15 cellular contexts compared by ENCODE assay signal in the genomic region with DNA sequence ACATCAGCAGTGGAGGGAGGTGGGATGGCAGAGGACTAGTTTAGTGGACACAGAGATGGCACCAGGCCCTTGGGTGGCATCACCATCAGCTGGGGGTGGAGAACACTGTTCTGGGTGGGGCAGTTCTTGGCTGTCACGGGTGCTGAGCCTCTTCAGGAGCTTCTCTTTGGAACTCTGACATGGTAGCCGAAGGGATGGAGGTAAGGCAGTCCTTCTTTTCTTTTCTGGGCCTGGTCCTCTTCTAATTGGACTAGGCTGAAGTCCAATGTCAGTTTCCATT. TPM values are rescaled to one million over a fixed set of nuclear protein-coding genes. Genes with fewer than 3 reads are reported as not detected.
DNase-seq lines count a peak whose midpoint lies in the region; ATAC-seq, FAIRE-seq and TF ChIP-seq lines count a peak whose summit lies in the region.
"Had no signal": no experiment of that assay in that cellular context is flagged by ENCODE, and none has a peak within 500 bp of the region (broad histone marks: within the 10 kb centered on the region; RNA-seq: fewer than 3 reads in every experiment).

No MANE protein-coding gene starts in this region.

- no peak for ATAC-seq in central memory CD8-positive, alpha-beta T cell (replicated peaks; ENCODE audit: extremely low read depth, poor library complexity, severe bottlenecking)

- no peak for DNase-seq in T-helper 2 cell treated with Interferon-gamma antibody and Interleukin-4, amounts not matched to agents 5 μg/mL and 100 μg/mL, for 36 hours (ENCODE audit: low spot score)
- no peak for DNase-seq in T-helper 2 cell
- no peak for DNase-seq in central memory CD8-positive, alpha-beta T cell (ENCODE audit: low spot score in 2 of 2)
- DNase-seq in endothelial cell (ENCODE audit: low spot score): no peak
- no peak for DNase-seq in RCC 7860 (ENCODE audit: low spot score)
- DNase-seq in NCI-H146 (lab: John Stamatoyannopoulos, UW): no peak
- DNase-seq: 8988T; activated CD4-positive, CD25-positive, alpha-beta regulatory T cell; foreskin melanocyte; NCI-H1092 had no signal

- H3K9ac ChIP-seq in muscle layer of colon (ENCODE audit: low read length): peak overlapping the region; percentile 63

- TF ChIP-seq CTCF in endothelial cell (IDR thresholded peaks at IDR 0.05; ENCODE audit: unreplicated experiment): no peak

- no peak for FAIRE-seq in RCC 7860 (lab: Jason Lieb, UNC)
- FAIRE-seq: G401.6 had no signal

- H3K27ac ChIP-seq in muscle layer of colon (ENCODE audit: low read depth, low read length) (peak overlapping the region; percentile 88), temporal lobe (ENCODE audit: low read depth, low read length) (peak overlapping the region; percentile 87)
- H3K27ac ChIP-seq: PC-9 had no signal

- H3K36me3 Mint-ChIP-seq in T-helper 2 cell treated with Interferon-gamma antibody and Interleukin-4, amounts not matched to agents 5 μg/mL and 100 μg/mL, for 36 hours (ENCODE audit: low read depth): no peaks in the 10 kb centered on the region
- H3K36me3 Mint-ChIP-seq in central memory CD8-positive, alpha-beta T cell (ENCODE audit: insufficient read depth): peaks cover 17% of the 10 kb centered on the region
- H3K36me3 Mint-ChIP-seq in endothelial cell (ENCODE audit: low read depth, unreplicated experiment): peaks cover 3% of the 10 kb centered on the region

- no peaks in the 10 kb centered on the region for H3K9me3 ChIP-seq in muscle layer of colon (ENCODE audit: low read length)
- H3K9me3 ChIP-seq: HAP-1 had no signal

- peaks cover 3% of the 10 kb centered on the region for H3K27me3 Mint-ChIP-seq in T-helper 2 cell treated with Interferon-gamma antibody and Interleukin-4, amounts not matched to agents 5 μg/mL and 100 μg/mL, for 36 hours (ENCODE audit: low read depth)
- no peaks in the 10 kb centered on the region for H3K27me3 Mint-ChIP-seq in central memory CD8-positive, alpha-beta T cell
- peaks cover 2% of the 10 kb centered on the region for H3K27me3 Mint-ChIP-seq in endothelial cell (ENCODE audit: unreplicated experiment)

- H3K9me3 Mint-ChIP-seq in T-helper 2 cell treated with Interferon-gamma antibody and Interleukin-4, amounts not matched to agents 5 μg/mL and 100 μg/mL, for 36 hours: no peaks in the 10 kb centered on the region
- H3K9me3 Mint-ChIP-seq in central memory CD8-positive, alpha-beta T cell: no peaks in the 10 kb centered on the region
- H3K9me3 Mint-ChIP-seq in endothelial cell (ENCODE audit: unreplicated experiment): no peaks in the 10 kb centered on the region

- H3K4me3 Mint-ChIP-seq in T-helper 2 cell treated with Interferon-gamma antibody and Interleukin-4, amounts not matched to agents 5 μg/mL and 100 μg/mL, for 36 hours: no peak overlapping the region
- H3K4me3 Mint-ChIP-seq in central memory CD8-positive, alpha-beta T cell: no peak overlapping the region
- H3K4me3 Mint-ChIP-seq in endothelial cell (ENCODE audit: unreplicated experiment): no peak overlapping the region

- no peaks in the 10 kb centered on the region for H3K27me3 ChIP-seq in muscle layer of colon (ENCODE audit: control insufficient read depth in 1 of 2, insufficient read depth in 2 of 2, low read length in 2 of 2)

- peaks cover 58% of the 10 kb centered on the region for H3K4me1 ChIP-seq in muscle layer of colon (ENCODE audit: insufficient read depth, low read length)

- peak overlapping the region; percentile 43 for H3K27ac Mint-ChIP-seq in T-helper 2 cell treated with Interferon-gamma antibody and Interleukin-4, amounts not matched to agents 5 μg/mL and 100 μg/mL, for 36 hours
- H3K27ac Mint-ChIP-seq in central memory CD8-positive, alpha-beta T cell (ENCODE audit: low read depth): peak overlapping the region; percentile 5
- H3K27ac Mint-ChIP-seq in endothelial cell (ENCODE audit: unreplicated experiment): no peak overlapping the region

- H3K4me3 ChIP-seq in muscle layer of colon (ENCODE audit: low read depth in 1 of 2, low read length in 2 of 2): no peak overlapping the region
- H3K4me3 ChIP-seq: HAP-1, PC-9 had no signal

- H3K4me1 Mint-ChIP-seq in T-helper 2 cell treated with Interferon-gamma antibody and Interleukin-4, amounts not matched to agents 5 μg/mL and 100 μg/mL, for 36 hours (ENCODE audit: low read depth): peaks cover 43% of the 10 kb centered on the region
- peaks cover 45% of the 10 kb centered on the region for H3K4me1 Mint-ChIP-seq in central memory CD8-positive, alpha-beta T cell
- H3K4me1 Mint-ChIP-seq in endothelial cell (ENCODE audit: unreplicated experiment): peaks cover 19% of the 10 kb centered on the region

- no peaks in the 10 kb centered on the region for H3K36me3 ChIP-seq in muscle layer of colon (ENCODE audit: insufficient read depth, low read length)
- H3K36me3 ChIP-seq: HAP-1 had no signal

RNA-seq across cellular contexts. Expression of a gene that starts 8.3 kb away (rescaled TPM):
- 6.9 TPM for total RNA-seq in temporal lobe
- 45.2 TPM for total RNA-seq in endothelial cell (ENCODE audit: unreplicated experiment)
